24 cellular contexts compared by ENCODE assay signal in the genomic region with DNA sequence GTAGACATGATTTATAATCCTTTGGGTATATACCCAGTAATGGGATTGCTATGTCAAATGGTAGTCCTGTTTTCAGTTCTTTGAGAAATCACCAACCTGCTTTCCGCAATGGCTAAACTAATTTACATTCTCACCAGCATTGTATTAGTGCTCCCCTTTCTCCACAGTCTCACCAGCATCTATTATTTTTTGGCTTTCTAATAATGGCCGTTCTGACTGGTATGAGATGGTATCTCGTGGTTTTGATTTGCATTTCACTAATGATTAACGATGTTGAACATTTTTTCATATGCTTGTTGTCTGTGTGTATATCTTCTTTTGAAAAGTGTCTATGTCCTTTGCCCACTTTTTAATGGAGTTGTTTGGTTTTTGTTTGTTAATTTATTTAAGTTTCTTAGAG.
DNase-seq lines count a peak whose midpoint lies in the region; ATAC-seq, FAIRE-seq and TF ChIP-seq lines count a peak whose summit lies in the region.
"Had no signal": no experiment of that assay in that cellular context is flagged by ENCODE, and none has a peak within 500 bp of the region (broad histone marks: within the 10 kb centered on the region; RNA-seq: fewer than 3 reads in every experiment).

No MANE protein-coding gene starts in this region.

- no peak for TF ChIP-seq CTCF in dorsolateral prefrontal cortex (IDR thresholded peaks at IDR 0.05 in 54 of 56, conservative IDR thresholded peaks at IDR 0.05 in 2 of 56; ENCODE audit: low read depth in 1 of 56, partially characterized antibody in 56 of 56)
- no peak for TF ChIP-seq CTCF in CD4-positive, alpha-beta T cell (IDR thresholded peaks at IDR 0.05)

- ATAC-seq in GM18909 (IDR thresholded peaks at IDR 0.05; ENCODE audit: poor library complexity, unreplicated experiment) (peak; percentile 44), HG03135 (IDR thresholded peaks at IDR 0.05; ENCODE audit: unreplicated experiment) (peak; percentile 49), left colon (no peak)
- no peak for ATAC-seq in CD4-positive, alpha-beta T cell (ENCODE audit: poor library complexity)
- ATAC-seq: PC-3, SK-N-SH treated with all-trans-retinoic acid at 6 μM for 48 hours had no signal

- peaks cover 3% of the 10 kb centered on the region for H3K4me1 Mint-ChIP-seq in activated CD4-positive, alpha-beta T cell treated with anti-CD3 and anti-CD28 coated beads, Interleukin-2, amount 10 ng/mL, durations not matched to agents 24 days and 14 days
- peaks cover 4% of the 10 kb centered on the region for H3K4me1 Mint-ChIP-seq in CD4-positive, alpha-beta T cell (ENCODE audit: low read depth)

- FAIRE-seq in colon (lab: Jason Lieb, UNC): peak; percentile 21
- FAIRE-seq: H1 had no signal

- peak overlapping the region; percentile 16 for H3K27ac Mint-ChIP-seq in activated CD4-positive, alpha-beta T cell treated with anti-CD3 and anti-CD28 coated beads, Interleukin-2, amount 10 ng/mL, durations not matched to agents 24 days and 14 days
- no peak overlapping the region for H3K27ac Mint-ChIP-seq in CD4-positive, alpha-beta T cell

- intact Hi-C loops in activated CD4-positive, alpha-beta T cell treated with anti-CD3 and anti-CD28 coated beads, Interleukin-2, amount 10 ng/mL, durations not matched to agents 24 days and 14 days (cut with micrococcal nuclease): no loop called here
- intact Hi-C loops in dorsolateral prefrontal cortex (cut with DNase I): no loop called here
- intact Hi-C loops in left colon (cut with DNase I, micrococcal nuclease): no loop called here
- intact Hi-C loops in CD4-positive, alpha-beta T cell (cut with DNase I, micrococcal nuclease): no loop called here

- no peak for DNase-seq in activated CD4-positive, alpha-beta T cell treated with anti-CD3 and anti-CD28 coated beads, Interleukin-2, amount 10 ng/mL, durations not matched to agents 24 days and 14 days
- no peak for DNase-seq in activated CD4-positive, alpha-beta T cell treated with anti-CD3 and anti-CD28 coated beads, Interleukin-2, amount 50 U/mL, for 48 hours
- no peak for DNase-seq in dorsolateral prefrontal cortex
- DNase-seq in left colon: no peak
- no peak for DNase-seq in CD4-positive, alpha-beta T cell
- DNase-seq: 8988T; DMS153; DND-41; HCEC 1CT; KBM-7; MG63; NCI-H1105 treated with DMSO at 0.1 percent for 48 hours; NCI-H2029; NCI-H446; NCI-H524 treated with DMSO at 0.1 percent for 48 hours; NCI-H82; NK-92 treated with Interleukin-12 subunit alpha and Interleukin-12 subunit beta, amount 100 ng/mL, for 24 hours; PC-3; SJCRH30 had no signal

- H3K9me3 Mint-ChIP-seq in activated CD4-positive, alpha-beta T cell treated with anti-CD3 and anti-CD28 coated beads, Interleukin-2, amount 10 ng/mL, durations not matched to agents 24 days and 14 days: peaks cover 3% of the 10 kb centered on the region
- no peaks in the 10 kb centered on the region for H3K9me3 Mint-ChIP-seq in CD4-positive, alpha-beta T cell

- H3K36me3 Mint-ChIP-seq in activated CD4-positive, alpha-beta T cell treated with anti-CD3 and anti-CD28 coated beads, Interleukin-2, amount 10 ng/mL, durations not matched to agents 24 days and 14 days (ENCODE audit: low read depth): peaks cover 44% of the 10 kb centered on the region
- peaks cover 93% of the 10 kb centered on the region for H3K36me3 Mint-ChIP-seq in CD4-positive, alpha-beta T cell (ENCODE audit: low read depth)

- H3K27me3 Mint-ChIP-seq in activated CD4-positive, alpha-beta T cell treated with anti-CD3 and anti-CD28 coated beads, Interleukin-2, amount 10 ng/mL, durations not matched to agents 24 days and 14 days: no peaks in the 10 kb centered on the region
- no peaks in the 10 kb centered on the region for H3K27me3 Mint-ChIP-seq in CD4-positive, alpha-beta T cell

- POLR2A ChIA-PET in CD4-positive, alpha-beta T cell (lab: Charles Lee): no interaction called here

- CTCF ChIA-PET in CD4-positive, alpha-beta T cell (lab: Charles Lee): no interaction called here

- no peak overlapping the region for H3K4me3 Mint-ChIP-seq in activated CD4-positive, alpha-beta T cell treated with anti-CD3 and anti-CD28 coated beads, Interleukin-2, amount 10 ng/mL, durations not matched to agents 24 days and 14 days
- no peak overlapping the region for H3K4me3 Mint-ChIP-seq in CD4-positive, alpha-beta T cell

- no peaks in the 10 kb centered on the region for H3K9me3 ChIP-seq in CD4-positive, alpha-beta T cell (ENCODE audit: control insufficient read depth, low read length)
- H3K9me3 ChIP-seq: MG63, SJCRH30 had no signal

- H3K4me3 ChIP-seq in dorsolateral prefrontal cortex: no peak overlapping the region
- H3K4me3 ChIP-seq: MG63, SJCRH30 had no signal

- H3K27me3 ChIP-seq in dorsolateral prefrontal cortex: no peaks in the 10 kb centered on the region
- H3K27me3 ChIP-seq in CD4-positive, alpha-beta T cell (ENCODE audit: control insufficient read depth, insufficient read depth, low read length): no peaks in the 10 kb centered on the region
- H3K27me3 ChIP-seq: MG63, SJCRH30 had no signal

- H3K27ac ChIP-seq in dorsolateral prefrontal cortex: no peak overlapping the region
- no peak overlapping the region for H3K27ac ChIP-seq in CD4-positive, alpha-beta T cell (ENCODE audit: low read depth, low read length)
- H3K27ac ChIP-seq: SJCRH30 had no signal

Comparison
In these comparisons a context has a peak if more than half of its experiments do, and no peak if none do; other contexts are left out.
1. ATAC-seq: peak in GM18909 (single experiment) and HG03135 (single experiment); none in left colon (single experiment) and CD4-positive, alpha-beta T cell (single experiment).